ENCODE assay signal across 19 cellular contexts in genomic region chrX:12989456-12989855, GRCh38. TPM values are rescaled to one million over a fixed set of nuclear protein-coding genes. Genes with fewer than 3 reads are reported as not detected.
DNase-seq lines count a peak whose midpoint lies in the region; ATAC-seq, FAIRE-seq and TF ChIP-seq lines count a peak whose summit lies in the region.
"Had no signal": no experiment of that assay in that cellular context is flagged by ENCODE, and none has a peak within 500 bp of the region (broad histone marks: within the 10 kb centered on the region; RNA-seq: fewer than 3 reads in every experiment).

No MANE protein-coding gene starts in this region.

- POLR2A ChIA-PET in A549 (lab: Yijun Ruan, JAX) (interaction anchor here (1.6 to 1.8 kb wide), 2 partner anchors 11 to 499 kb away, joined by 3 to 5 read pairs; no protein-coding TSS in a partner anchor), IMR-90 (lab: Charles Lee; ENCODE audit: unreplicated experiment) (no interaction called here)

- H3K27ac Mint-ChIP-seq in astrocyte (ENCODE audit: unreplicated experiment), result no peak overlapping the region
- H3K27ac Mint-ChIP-seq: CD8-positive, alpha-beta T cell had no signal

- no peak overlapping the region for H2BK5ac ChIP-seq in IMR-90 (ENCODE audit: low read depth, low read length, poor library complexity, severe bottlenecking)
- H2BK5ac ChIP-seq in mesenchymal stem cell (ENCODE audit: low read depth, low read length, poor library complexity, severe bottlenecking), result no peak overlapping the region

- no peak for TF ChIP-seq EP300 in A549 (IDR thresholded peaks at IDR 0.05)

- peaks cover 5% of the 10 kb centered on the region; the same call in 1 of the 3 replicates for H3K9me3 ChIP-seq in A549
- no peaks in the 10 kb centered on the region for H3K9me3 ChIP-seq in IMR-90 (ENCODE audit: control insufficient read depth, insufficient read depth, low read length)
- H3K9me3 ChIP-seq in astrocyte (ENCODE audit: insufficient read depth, low read depth, low read length), result no peaks in the 10 kb centered on the region
- no peaks in the 10 kb centered on the region for H3K9me3 ChIP-seq in mesenchymal stem cell (ENCODE audit: control insufficient read depth, low read length)
- H3K9me3 ChIP-seq: BE2C had no signal

- CTCF ChIA-PET in A549 (lab: Yijun Ruan, JAX) (no interaction called here), IMR-90 (lab: Yijun Ruan, JAX) (interaction anchor here (0.6 kb wide), 1 partner anchor 184 kb away, joined by 3 read pairs; no protein-coding TSS in a partner anchor)

- no peak overlapping the region for H4K8ac ChIP-seq in IMR-90 (ENCODE audit: low read depth in 2 of 2, low read length in 2 of 2)
- no peak overlapping the region for H4K8ac ChIP-seq in mesenchymal stem cell (ENCODE audit: low read length)

- H3K36me3 ChIP-seq in IMR-90 (ENCODE audit: control insufficient read depth, insufficient read depth, low read length), result no peaks in the 10 kb centered on the region
- no peaks in the 10 kb centered on the region for H3K36me3 ChIP-seq in astrocyte (ENCODE audit: insufficient read depth, low read length)
- no peaks in the 10 kb centered on the region for H3K36me3 ChIP-seq in mesenchymal stem cell (ENCODE audit: control insufficient read depth in 1 of 2, insufficient read depth in 2 of 2, low read depth in 1 of 2, low read length in 2 of 2)
- H3K36me3 ChIP-seq: BE2C had no signal

- H2BK15ac ChIP-seq in IMR-90 (ENCODE audit: low read depth, low read length) (no peak overlapping the region), mesenchymal stem cell (ENCODE audit: low read depth, poor library complexity, severe bottlenecking) (no peak overlapping the region)

- H2AFZ ChIP-seq in IMR-90 (replicated peaks; ENCODE audit: low read length, poor library complexity) (no peak overlapping the region), astrocyte (ENCODE audit: low read depth, low read length) (no peak overlapping the region), mesenchymal stem cell (ENCODE audit: low read depth, low read length) (no peak overlapping the region)

- H3K27ac ChIP-seq in A549, result peak overlapping the region; percentile 85 to 86
- no peak overlapping the region for H3K27ac ChIP-seq in IMR-90 (ENCODE audit: insufficient read depth, low read length)
- peak overlapping the region; percentile 26 for H3K27ac ChIP-seq in astrocyte (ENCODE audit: low read depth, low read length)
- no peak overlapping the region for H3K27ac ChIP-seq in mesenchymal stem cell (ENCODE audit: low read length, poor library complexity, severe bottlenecking)
- H3K27ac ChIP-seq: KMS-11 had no signal

- H3K23ac ChIP-seq in IMR-90 (ENCODE audit: low read depth, low read length), result no peak overlapping the region
- H3K23ac ChIP-seq in mesenchymal stem cell (ENCODE audit: low read length in 2 of 2), result no peak overlapping the region

- intact Hi-C loops in IMR-90 (cut with micrococcal nuclease), result no loop called here

- H3K4me3 ChIP-seq in A549 (no peak overlapping the region), IMR-90 (ENCODE audit: insufficient read depth, low read depth, low read length) (no peak overlapping the region), astrocyte (ENCODE audit: insufficient read depth, low read depth, low read length) (no peak overlapping the region), mesenchymal stem cell (ENCODE audit: insufficient read depth in 1 of 2, low read depth in 1 of 2, low read length in 2 of 2) (no peak overlapping the region)

- H3K56ac ChIP-seq in IMR-90 (ENCODE audit: extremely low read depth, insufficient read depth, low read length), result no peak overlapping the region

- no peak overlapping the region for H2BK20ac ChIP-seq in IMR-90 (ENCODE audit: low read depth, low read length)

- TF ChIP-seq RAD21 in A549 (conservative IDR thresholded peaks at IDR 0.05 in 1 of 2, IDR thresholded peaks at IDR 0.05 in 1 of 2) (no peak), IMR-90 (IDR thresholded peaks at IDR 0.05; ENCODE audit: low read length) (no peak)

- H2AK9ac ChIP-seq in IMR-90 (replicated peaks; ENCODE audit: low read depth, low read length, poor library complexity), result no peak overlapping the region

- no peak overlapping the region for H2BK12ac ChIP-seq in mesenchymal stem cell (ENCODE audit: low read length in 2 of 2)

- DNase-seq in A549 (ENCODE audit: low read depth in 1 of 2, low spot score in 1 of 2) (no peak), IMR-90 (peak; percentile 13), astrocyte (ENCODE audit: low read depth) (no peak), mesenchymal stem cell (no peak), nucleus accumbens (lab: John Stamatoyannopoulos, UW) (no peak), ACHN (no peak), frontal cortex (ENCODE audit: low spot score in 2 of 2) (no peak)
- DNase-seq in activated CD8-positive, alpha-beta memory T cell treated with anti-CD3 and anti-CD28 coated beads for 24 hours, result no peak
- DNase-seq: BE2C; CD8-positive, alpha-beta T cell; DMS 273 treated with DMSO at 0.1 percent for 48 hours; MM.1S; NCI-H1105; NCI-H187; NCI-H446; SIG-M5 had no signal

- no peak for TF ChIP-seq CTCF in A549 (IDR thresholded peaks at IDR 0.05)
- TF ChIP-seq CTCF in IMR-90 (conservative IDR thresholded peaks at IDR 0.05; ENCODE audit: low read depth, low read length), result no peak
- TF ChIP-seq CTCF in astrocyte (IDR thresholded peaks at IDR 0.05; ENCODE audit: insufficient read depth, low read depth, low read length), result no peak

- H4K20me1 ChIP-seq in IMR-90 (ENCODE audit: insufficient read depth, low read length) (no peaks in the 10 kb centered on the region), astrocyte (ENCODE audit: insufficient read depth, low read length) (no peaks in the 10 kb centered on the region)

- no peaks in the 10 kb centered on the region for H3K27me3 Mint-ChIP-seq in astrocyte (ENCODE audit: low read depth, unreplicated experiment)

- H3K4me1 ChIP-seq in A549, result peaks cover 51% of the 10 kb centered on the region
- no peaks in the 10 kb centered on the region; the same call in 1 of the 2 replicates for H3K4me1 ChIP-seq in IMR-90 (ENCODE audit: control insufficient read depth, insufficient read depth, low read length)
- peaks cover 15% of the 10 kb centered on the region for H3K4me1 ChIP-seq in astrocyte (ENCODE audit: insufficient read depth, low read length)
- H3K4me1 ChIP-seq in mesenchymal stem cell (ENCODE audit: control insufficient read depth, insufficient read depth, low read depth, low read length), result no peaks in the 10 kb centered on the region
- H3K4me1 ChIP-seq: BE2C had no signal

- no TSS peak for BruUV-seq in IMR-90 (replicated peaks; lab: Mats Ljungman, UMichigan)

- no peak overlapping the region for H3K4ac ChIP-seq in IMR-90 (ENCODE audit: low read depth, low read length)
- H3K4ac ChIP-seq in mesenchymal stem cell (ENCODE audit: low read depth in 1 of 2, low read length in 2 of 2), result no peak overlapping the region

- no peaks in the 10 kb centered on the region for H3K79me1 ChIP-seq in IMR-90 (ENCODE audit: low read depth in 1 of 2, low read length in 2 of 2)
- no peaks in the 10 kb centered on the region for H3K79me1 ChIP-seq in mesenchymal stem cell (replicated peaks; ENCODE audit: low read length, poor library complexity, severe bottlenecking)

- H3K27me3 ChIP-seq in IMR-90 (ENCODE audit: control insufficient read depth, insufficient read depth, low read length), result no peaks in the 10 kb centered on the region
- H3K27me3 ChIP-seq in astrocyte (ENCODE audit: insufficient read depth, low read length), result no peaks in the 10 kb centered on the region
- H3K27me3 ChIP-seq in mesenchymal stem cell (ENCODE audit: control insufficient read depth in 1 of 2, insufficient read depth in 1 of 2, low read length in 2 of 2), result peaks cover 0 to 9% of the 10 kb centered on the region in 2 experiments
- H3K27me3 ChIP-seq: BE2C had no signal

- ATAC-seq in A549 (no peak), IMR-90 (ENCODE audit: low read depth) (no peak)
- ATAC-seq: CD8-positive, alpha-beta T cell had no signal

- H3K9ac ChIP-seq in IMR-90 (ENCODE audit: low read depth, low read length) (no peak overlapping the region), astrocyte (ENCODE audit: low read length) (no peak overlapping the region), mesenchymal stem cell (ENCODE audit: low read length) (peak overlapping the region; percentile 66)
- H3K9ac ChIP-seq: KMS-11 had no signal

- TF ChIP-seq POLR2A in A549 (IDR thresholded peaks at IDR 0.05; ENCODE audit: low read length) (no peak), IMR-90 (IDR thresholded peaks at IDR 0.05; ENCODE audit: low read depth, low read length) (no peak)

- in situ Hi-C loops in IMR-90 (cut with MboI; ENCODE audit: low sequenced_read_pairs) (loop anchor here (10.0 kb wide), 1 partner anchor 385 kb away; no protein-coding TSS in a partner anchor), ACHN (cut with HindIII; ENCODE audit: low pct_ligation_motif_present, low pct_unique_long_range_greater_than_20kb, low sequenced_read_pairs) (no loop called here)

- H2BK120ac ChIP-seq in IMR-90 (ENCODE audit: low read depth, low read length) (no peak overlapping the region), mesenchymal stem cell (ENCODE audit: low read depth, low read length) (no peak overlapping the region)

- H4K91ac ChIP-seq in IMR-90 (ENCODE audit: insufficient read depth, low read depth, low read length) (no peak overlapping the region), mesenchymal stem cell (ENCODE audit: low read length) (no peak overlapping the region)

- WGBS in A549 (ENCODE audit: missing lambda C conversion rate), result 86% methylated on average over 3 of the region's 3 CpGs
- no CpG with 5 or more reads among the region's 3 CpGs for WGBS in IMR-90 (ENCODE audit: extremely low coverage in 2 of 2, insufficient read length in 1 of 2), 2 experiments
- WGBS in mesenchymal stem cell, result no CpG with 5 or more reads among the region's 3 CpGs

- no peaks in the 10 kb centered on the region for H3K36me3 Mint-ChIP-seq in astrocyte (ENCODE audit: low read depth, unreplicated experiment)

- H3K4me2 ChIP-seq in A549, result peak overlapping the region; percentile 63
- H3K4me2 ChIP-seq in IMR-90 (ENCODE audit: low read depth, low read length), result no peak overlapping the region
- H3K4me2 ChIP-seq in astrocyte (ENCODE audit: low read length), result no peak overlapping the region
- no peak overlapping the region for H3K4me2 ChIP-seq in mesenchymal stem cell (ENCODE audit: low read length, poor library complexity, severe bottlenecking)
- H3K4me2 ChIP-seq: KMS-11 had no signal

- H3K14ac ChIP-seq in IMR-90 (replicated peaks; ENCODE audit: low read depth, low read length), result no peak overlapping the region
- no peak overlapping the region for H3K14ac ChIP-seq in mesenchymal stem cell (ENCODE audit: low read length in 2 of 2)

- H4K5ac ChIP-seq in IMR-90 (ENCODE audit: low read depth, low read length), result no peak overlapping the region

- H3K79me2 ChIP-seq in astrocyte (ENCODE audit: insufficient read depth, low read length), result no peaks in the 10 kb centered on the region

- FAIRE-seq in A549 (lab: Jason Lieb, UNC), result no peak
- FAIRE-seq in astrocyte (lab: Jason Lieb, UNC), result no peak
- FAIRE-seq in frontal cortex (lab: Jason Lieb, UNC), result no peak
- FAIRE-seq: H54 had no signal

- peaks cover 6% of the 10 kb centered on the region; the same call in 1 of the 2 replicates for H3K9me1 ChIP-seq in IMR-90 (ENCODE audit: insufficient read depth, low read length)

- no peaks in the 10 kb centered on the region for H3K9me3 Mint-ChIP-seq in astrocyte (ENCODE audit: unreplicated experiment)

- peaks cover 18% of the 10 kb centered on the region for H3K4me1 Mint-ChIP-seq in astrocyte (ENCODE audit: low read depth, unreplicated experiment)

- H3K18ac ChIP-seq in IMR-90 (ENCODE audit: low read depth, low read length), result no peak overlapping the region
- no peak overlapping the region for H3K18ac ChIP-seq in mesenchymal stem cell (ENCODE audit: low read depth in 1 of 2, low read length in 2 of 2)

- dilution Hi-C loops in IMR-90 (cut with HindIII; ENCODE audit: low sequenced_read_pairs, unreplicated experiment), result no loop called here

- H3K4me3 Mint-ChIP-seq in astrocyte (ENCODE audit: unreplicated experiment), result no peak overlapping the region
- H3K4me3 Mint-ChIP-seq: CD8-positive, alpha-beta T cell had no signal

- no peak overlapping the region for H2AK5ac ChIP-seq in IMR-90 (ENCODE audit: low read depth, low read length)
- no peak overlapping the region for H2AK5ac ChIP-seq in mesenchymal stem cell (ENCODE audit: low read length, severe bottlenecking)

RNA-seq across cellular contexts. Expression of gene TMSB4X, which starts 14.5 kb away (rescaled TPM):
- polyA plus RNA-seq in A549 (2011; rRNA removed), result 3,130 and 3,742 TPM in 2 replicates
- 3,096 and 3,118 TPM in 2 replicates for polyA plus RNA-seq in A549 (2012; cell fraction: cytosol; rRNA removed)
- 460 and 1,554 TPM in 2 replicates for polyA plus RNA-seq in A549 (2012; cell fraction: nucleus; rRNA removed)
- 6,622 to 7,955 TPM (median 7,447 TPM) in 3 replicates for polyA plus RNA-seq in A549 (2017; fragmentation: RNase III; extraction: RNeasy Plus Mini Kit Qiagen cat#74134 plus additional on column Dnase treatment)
- 852 and 1,226 TPM in 2 replicates for polyA minus RNA-seq in A549 (2011; rRNA and poly(A)+ RNA removed)
- 9,222 and 11,116 TPM in 2 replicates for total RNA-seq in IMR-90 (2012; rRNA removed)
- 4,133 and 4,648 TPM in 2 replicates for polyA plus RNA-seq in IMR-90 (2012; rRNA removed)
- polyA plus RNA-seq in IMR-90 (2012; cell fraction: cytosol; rRNA removed), result 4,164 and 9,036 TPM in 2 replicates
- polyA plus RNA-seq in IMR-90 (2012; cell fraction: nucleus; rRNA removed; ENCODE audit: low replicate concordance), result 567 and 1,669 TPM in 2 replicates
- total RNA-seq in astrocyte, result 3,722 and 4,388 TPM in 2 replicates
- 9,006 TPM for polyA plus RNA-seq in mesenchymal stem cell (2013, experiment 1 of 2)
- polyA plus RNA-seq in mesenchymal stem cell (2013, experiment 2 of 2), result 8,811 TPM
- total RNA-seq in frontal cortex, result 5,673 TPM

RNA-seq across cellular contexts. Expression of gene FAM9C, which starts 55.0 kb away (rescaled TPM):
- polyA plus RNA-seq in A549 (2011; rRNA removed), result not detected in 2 replicates
- not detected in 2 replicates for polyA plus RNA-seq in A549 (2012; cell fraction: cytosol; rRNA removed)
- 0.01 TPM in 1 of 2 replicates, not detected in the other for polyA plus RNA-seq in A549 (2012; cell fraction: nucleus; rRNA removed)
- 0.03 TPM in 1 of 3 replicates, not detected in the others for polyA plus RNA-seq in A549 (2017; fragmentation: RNase III; extraction: RNeasy Plus Mini Kit Qiagen cat#74134 plus additional on column Dnase treatment)
- not detected in 2 replicates for polyA minus RNA-seq in A549 (2011; rRNA and poly(A)+ RNA removed)
- not detected in 2 replicates for total RNA-seq in IMR-90 (2012; rRNA removed)
- not detected in 2 replicates for polyA plus RNA-seq in IMR-90 (2012; rRNA removed)
- not detected in 2 replicates for polyA plus RNA-seq in IMR-90 (2012; cell fraction: cytosol; rRNA removed)
- not detected in 2 replicates for polyA plus RNA-seq in IMR-90 (2012; cell fraction: nucleus; rRNA removed; ENCODE audit: low replicate concordance)
- 0.16 TPM in 1 of 2 replicates, not detected in the other for total RNA-seq in astrocyte
- polyA plus RNA-seq in mesenchymal stem cell (2013, experiment 1 of 2), result 0.07 TPM
- 0.04 TPM for polyA plus RNA-seq in mesenchymal stem cell (2013, experiment 2 of 2)
- total RNA-seq in frontal cortex, result 0.41 TPM
- total RNA-seq: CD8-positive, alpha-beta T cell; Daoy had no signal

Comparison
In these comparisons a context has a peak if more than half of its experiments do, and no peak if none do; other contexts are left out.
1. H3K27ac ChIP-seq: peak in A549 (2 of 2) and astrocyte (single experiment); none in IMR-90 (single experiment) and mesenchymal stem cell (single experiment).